Comparison of ENCODE assay signal across 1 cellular context in genomic region chr17:1829579-1830257, GRCh38.
A peak's percentile ranks its signal among the peaks of the same experiment; 100 is the strongest.
TF ChIP-seq lines count a peak whose summit lies in the region.

TSS of gene RPA1 (plus strand) at chr17:1830005. CDS start at chr17:1830094, 89 bp downstream.
TSS of gene SMYD4 (minus strand) at chr17:1829902. CDS start at chr17:1827994, 1,908 bp downstream.

TF ChIP-seq in HepG2, 621 proteins besides CTCF, POLR2A, EP300 and RAD21 (continued from another document and continues in another):
- no peak for TF ChIP-seq ZNF362 (CRISPR knock-in tag; IDR thresholded peaks at IDR 0.05; ENCODE audit: borderline replicate concordance)
- no peak for TF ChIP-seq HIVEP1 (CRISPR knock-in tag; IDR thresholded peaks at IDR 0.05)
- peak; percentile 77 for TF ChIP-seq GATAD1 (CRISPR knock-in tag; IDR thresholded peaks at IDR 0.05)
- TF ChIP-seq ARID5B (CRISPR knock-in tag; IDR thresholded peaks at IDR 0.05) = no peak
- no peak for TF ChIP-seq HMG20A (CRISPR knock-in tag; IDR thresholded peaks at IDR 0.05; ENCODE audit: borderline replicate concordance)
- TF ChIP-seq ZNF484 (CRISPR knock-in tag; IDR thresholded peaks at IDR 0.05; ENCODE audit: borderline replicate concordance, low read depth) = no peak
- no peak for TF ChIP-seq ZBTB21 (CRISPR knock-in tag; IDR thresholded peaks at IDR 0.05)
- TF ChIP-seq ZNF558 (CRISPR knock-in tag; IDR thresholded peaks at IDR 0.05; ENCODE audit: borderline replicate concordance) = peak; percentile 78; the same call in 1 of the 2 replicates
- TF ChIP-seq ZNF350 (CRISPR knock-in tag; IDR thresholded peaks at IDR 0.05; ENCODE audit: borderline replicate concordance, low read depth) = no peak
- no peak for TF ChIP-seq ZNF543 (CRISPR knock-in tag; IDR thresholded peaks at IDR 0.05)
- peak; percentile 60 for TF ChIP-seq YY1 (IDR thresholded peaks at IDR 0.05; ENCODE audit: insufficient read depth, insufficient replicate concordance, low read depth, low read length)
- no peak for TF ChIP-seq ZNF335 (CRISPR knock-in tag; IDR thresholded peaks at IDR 0.05)
- TF ChIP-seq ZNF598 (CRISPR knock-in tag; IDR thresholded peaks at IDR 0.05; ENCODE audit: borderline replicate concordance) = no peak
- peak; percentile 65 for TF ChIP-seq SALL1 (CRISPR knock-in tag; IDR thresholded peaks at IDR 0.05)
- no peak for TF ChIP-seq CCDC6 (CRISPR knock-in tag; IDR thresholded peaks at IDR 0.05)
- TF ChIP-seq MYC (CRISPR knock-in tag; IDR thresholded peaks at IDR 0.05; ENCODE audit: borderline replicate concordance) = peak; percentile 15; the same call in 1 of the 2 replicates
- no peak for TF ChIP-seq NFIC (IDR thresholded peaks at IDR 0.05; ENCODE audit: low read length)
- no peak for TF ChIP-seq ZBTB3 (CRISPR knock-in tag; IDR thresholded peaks at IDR 0.05; ENCODE audit: borderline replicate concordance, low read depth)
- TF ChIP-seq ZNF18 (CRISPR knock-in tag; IDR thresholded peaks at IDR 0.05; ENCODE audit: insufficient replicate concordance) = no peak
- TF ChIP-seq MEIS2 (CRISPR knock-in tag; IDR thresholded peaks at IDR 0.05) = peak; percentile 37; the same call in 1 of the 2 replicates
- no peak for TF ChIP-seq ZNF275 (CRISPR knock-in tag; IDR thresholded peaks at IDR 0.05; ENCODE audit: borderline replicate concordance)
- peak; percentile 84 for TF ChIP-seq RBFOX2 (IDR thresholded peaks at IDR 0.05; ENCODE audit: low read depth, low read length)
- no peak for TF ChIP-seq PAF1 (CRISPR knock-in tag; IDR thresholded peaks at IDR 0.05)
- TF ChIP-seq POGK (CRISPR knock-in tag; conservative IDR thresholded peaks at IDR 0.05) = no peak; the same call in 1 of the 2 replicates
- 0 out of 2 replicates have a peak, but pooled peaks have one; percentile 16 for TF ChIP-seq BRD4 (CRISPR knock-in tag; IDR thresholded peaks at IDR 0.05)
- no peak for TF ChIP-seq MBD4 (IDR thresholded peaks at IDR 0.05; ENCODE audit: borderline replicate concordance, low read length)
- no peak for TF ChIP-seq ZNF557 (CRISPR knock-in tag; IDR thresholded peaks at IDR 0.05)
- TF ChIP-seq NKX3-1 (CRISPR knock-in tag; IDR thresholded peaks at IDR 0.05) = no peak
- TF ChIP-seq ZBTB2 (CRISPR knock-in tag; IDR thresholded peaks at IDR 0.05; ENCODE audit: low read depth) = no peak
- no peak for TF ChIP-seq CHCHD3 (CRISPR knock-in tag; IDR thresholded peaks at IDR 0.05)
- TF ChIP-seq ZNF891 (CRISPR knock-in tag; IDR thresholded peaks at IDR 0.05) = no peak
- no peak for TF ChIP-seq ZBTB34 (CRISPR knock-in tag; IDR thresholded peaks at IDR 0.05)
- TF ChIP-seq KAT2B (IDR thresholded peaks at IDR 0.05; ENCODE audit: borderline replicate concordance, low read depth, low read length) = no peak
- peak; percentile 89 for TF ChIP-seq IKZF4 (CRISPR knock-in tag; IDR thresholded peaks at IDR 0.05; ENCODE audit: borderline replicate concordance, low read depth, not compliant biosample characterization)
- peak; percentile 71; the same call in 1 of the 2 replicates for TF ChIP-seq MXD1 (CRISPR knock-in tag; IDR thresholded peaks at IDR 0.05)
- TF ChIP-seq ZFP36L1 (CRISPR knock-in tag; IDR thresholded peaks at IDR 0.05) = no peak; the same call in 1 of the 2 replicates
- no peak for TF ChIP-seq MAF1 (CRISPR knock-in tag; IDR thresholded peaks at IDR 0.05; ENCODE audit: borderline replicate concordance)
- peak; percentile 38; the same call in 1 of the 2 replicates for TF ChIP-seq DNMT1 (CRISPR knock-in tag; IDR thresholded peaks at IDR 0.05)
- no peak for TF ChIP-seq RELA (CRISPR knock-in tag; IDR thresholded peaks at IDR 0.05)
- no peak for TF ChIP-seq ZEB1 (IDR thresholded peaks at IDR 0.05; ENCODE audit: insufficient replicate concordance, low read depth)
- no peak for TF ChIP-seq ZNF672 (CRISPR knock-in tag; IDR thresholded peaks at IDR 0.05)
- peak; percentile 91 for TF ChIP-seq ARID4A (CRISPR knock-in tag; IDR thresholded peaks at IDR 0.05; ENCODE audit: borderline replicate concordance)
- no peak for TF ChIP-seq HNF4A (CRISPR knock-in tag; IDR thresholded peaks at IDR 0.05)
- no peak for TF ChIP-seq NR2F2 (IDR thresholded peaks at IDR 0.05; ENCODE audit: borderline replicate concordance, low read depth)
- TF ChIP-seq MTA3 (CRISPR knock-in tag; IDR thresholded peaks at IDR 0.05) = no peak
- no peak for TF ChIP-seq SIN3B (IDR thresholded peaks at IDR 0.05; ENCODE audit: low read length)
- TF ChIP-seq ZNF704 (CRISPR knock-in tag; IDR thresholded peaks at IDR 0.05; ENCODE audit: borderline replicate concordance) = no peak
- no peak for TF ChIP-seq ZNF7 (CRISPR knock-in tag; IDR thresholded peaks at IDR 0.05)
- TF ChIP-seq SIX4 (CRISPR knock-in tag; IDR thresholded peaks at IDR 0.05) = no peak
